In genomic region chr4:6715704-6716017, GRCh38 we compare ENCODE assay signal across 8 cellular contexts.
DNase-seq lines count a peak whose midpoint lies in the region; ATAC-seq and TF ChIP-seq lines count a peak whose summit lies in the region.

No MANE protein-coding gene starts in this region.

- H3K27me3 ChIP-seq in HUES48 (ENCODE audit: control insufficient read depth, insufficient read depth, low read length) (peaks cover 9% of the 10 kb centered on the region; the same call in 1 of the 2 replicates), muscle layer of duodenum (ENCODE audit: low read depth, low read length) (no peaks in the 10 kb centered on the region)

- H3K9me3 ChIP-seq in HUES48 (ENCODE audit: control insufficient read depth, insufficient read depth, low read length) = no peaks in the 10 kb centered on the region
- H3K9me3 ChIP-seq in muscle layer of duodenum (ENCODE audit: control insufficient read depth in 1 of 2, low read length in 2 of 2) = no peaks in the 10 kb centered on the region

- TF ChIP-seq CTCF in AG09309 (IDR thresholded peaks at IDR 0.05; ENCODE audit: control insufficient read depth, insufficient read depth, low read depth, low read length, missing control alignments) = no peak

- H3K27ac Mint-ChIP-seq in central memory CD8-positive, alpha-beta T cell (ENCODE audit: low read depth) = peak overlapping the region; percentile 96

- peak overlapping the region; percentile 84 for H3K4me3 ChIP-seq in AG09309 (ENCODE audit: control insufficient read depth, low read depth, low read length)
- peak overlapping the region; percentile 75 for H3K4me3 ChIP-seq in HUES48 (ENCODE audit: low read depth, low read length)
- H3K4me3 ChIP-seq in muscle layer of duodenum (ENCODE audit: low read depth in 1 of 2, low read length in 2 of 2) = peak overlapping the region; percentile 47 to 70

- peaks cover 37% of the 10 kb centered on the region for H3K4me1 Mint-ChIP-seq in central memory CD8-positive, alpha-beta T cell

- ATAC-seq in central memory CD8-positive, alpha-beta T cell (replicated peaks; ENCODE audit: extremely low read depth, poor library complexity, severe bottlenecking) = no peak

- H3K27ac ChIP-seq in HUES48 (ENCODE audit: low read depth, low read length) = no peak overlapping the region
- H3K27ac ChIP-seq in muscle layer of duodenum (ENCODE audit: low read length) = peak overlapping the region; percentile 65

- H3K9ac ChIP-seq in HUES48 (ENCODE audit: low read depth, low read length) = no peak overlapping the region

- DNase-seq in AG09309 (ENCODE audit: low read depth) (no peak), GM03348 (ENCODE audit: low spot score) (no peak), NCI-H748 (lab: John Stamatoyannopoulos, UW; ENCODE audit: unreplicated experiment) (no peak), NCI-H226 (no peak)
- no peak for DNase-seq in central memory CD8-positive, alpha-beta T cell (ENCODE audit: low spot score in 2 of 2)
- DNase-seq in stimulated activated naive CD4-positive, alpha-beta T cell (lab: John Stamatoyannopoulos, UW) = no peak

- no peaks in the 10 kb centered on the region for H3K36me3 ChIP-seq in HUES48 (ENCODE audit: control insufficient read depth, insufficient read depth, low read length)
- no peaks in the 10 kb centered on the region for H3K36me3 ChIP-seq in muscle layer of duodenum (ENCODE audit: control insufficient read depth in 1 of 2, insufficient read depth in 2 of 2, low read length in 2 of 2)

- peaks cover 20% of the 10 kb centered on the region for H3K36me3 Mint-ChIP-seq in central memory CD8-positive, alpha-beta T cell (ENCODE audit: insufficient read depth)

- H3K4me1 ChIP-seq in HUES48 (ENCODE audit: control insufficient read depth, insufficient read depth, low read length) (peaks cover 11% of the 10 kb centered on the region), muscle layer of duodenum (ENCODE audit: control insufficient read depth in 1 of 2, insufficient read depth in 2 of 2, low read length in 2 of 2) (peaks cover 0 to 6% of the 10 kb centered on the region in 2 donors)

- peak overlapping the region; percentile 93 for H3K4me3 Mint-ChIP-seq in central memory CD8-positive, alpha-beta T cell

- H3K9me3 Mint-ChIP-seq in central memory CD8-positive, alpha-beta T cell = no peaks in the 10 kb centered on the region

- no peaks in the 10 kb centered on the region for H3K27me3 Mint-ChIP-seq in central memory CD8-positive, alpha-beta T cell
